Comparison of ENCODE assay signal across 30 cellular contexts in the genomic region with DNA sequence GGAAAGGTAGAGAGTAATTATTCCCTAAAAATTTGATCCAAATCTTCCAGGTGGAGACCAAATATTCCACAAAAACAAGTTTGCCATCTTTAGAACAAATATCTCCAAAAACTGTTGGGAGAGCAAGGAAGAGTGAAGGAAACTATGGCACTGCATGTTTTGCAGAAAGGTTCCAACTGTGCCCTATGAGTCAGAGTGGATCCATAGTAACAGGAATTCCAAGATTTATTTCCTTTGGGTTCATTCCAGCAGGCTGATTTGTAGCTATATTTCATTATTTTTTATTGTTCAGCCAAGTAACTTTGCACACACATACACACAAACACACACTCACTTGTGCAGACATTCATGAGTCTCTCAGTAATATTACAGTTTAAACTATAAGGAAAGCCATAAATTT.
DNase-seq lines count a peak whose midpoint lies in the region; ATAC-seq, FAIRE-seq and TF ChIP-seq lines count a peak whose summit lies in the region.
"Had no signal": no experiment of that assay in that cellular context is flagged by ENCODE, and none has a peak within 500 bp of the region (broad histone marks: within the 10 kb centered on the region; RNA-seq: fewer than 3 reads in every experiment).

No MANE protein-coding gene starts in this region.

- CTCF ChIA-PET in PC-3 (lab: Charles Lee): no interaction called here

- H3K4me3 Mint-ChIP-seq in chondrocyte (ENCODE audit: unreplicated experiment) (no peak overlapping the region), type B pancreatic cell (no peak overlapping the region)
- H3K4me3 Mint-ChIP-seq: activated B cell treated with CpG ODN at 0.5 μM for 24 hours; B cell; CD8-positive, alpha-beta T cell; GM23338; T-cell had no signal

- peaks cover 12% of the 10 kb centered on the region for H3K4me1 Mint-ChIP-seq in chondrocyte (ENCODE audit: low read depth)
- H3K4me1 Mint-ChIP-seq in type B pancreatic cell (ENCODE audit: unreplicated experiment): no peaks in the 10 kb centered on the region
- H3K4me1 Mint-ChIP-seq: activated B cell treated with CpG ODN at 0.5 μM for 24 hours, B cell, GM23338, T-cell had no signal

- no peaks in the 10 kb centered on the region for H3F3A ChIP-seq in PC-3 (ENCODE audit: low read length, unreplicated experiment)

- no peak overlapping the region for H3K9ac ChIP-seq in PC-3 (ENCODE audit: low read length)
- no peak overlapping the region for H3K9ac ChIP-seq in keratinocyte (ENCODE audit: control insufficient read depth, extremely low read depth, insufficient read depth, low read length)

- H3K4me3 ChIP-seq in PC-3 (ENCODE audit: low read length) (no peak overlapping the region), keratinocyte (ENCODE audit: control insufficient read depth in 2 of 3, extremely low read depth in 1 of 3, insufficient read depth in 2 of 3, low read depth in 1 of 3, low read length in 3 of 3) (no peak overlapping the region), gastroesophageal sphincter (no peak overlapping the region)
- H3K4me3 ChIP-seq: A549, GM23338, Peyer's patch, prostate gland, suprapubic skin, uterus had no signal

- H3K36me3 Mint-ChIP-seq in chondrocyte (ENCODE audit: low read depth) (no peaks in the 10 kb centered on the region), type B pancreatic cell (no peaks in the 10 kb centered on the region)
- H3K36me3 Mint-ChIP-seq: CD8-positive, alpha-beta T cell; T-cell had no signal

- no peak for TF ChIP-seq EP300 in gastroesophageal sphincter (IDR thresholded peaks at IDR 0.05)

- H3K36me3 ChIP-seq in PC-3 (ENCODE audit: low read depth, low read length) (no peaks in the 10 kb centered on the region), keratinocyte (ENCODE audit: control insufficient read depth in 2 of 2, extremely low read depth in 1 of 2, insufficient read depth in 2 of 2, low read length in 2 of 2) (no peaks in the 10 kb centered on the region), gastroesophageal sphincter (no peaks in the 10 kb centered on the region)
- H3K36me3 ChIP-seq: neutrophil, Peyer's patch, prostate gland, suprapubic skin, uterus had no signal

- H3K9me3 Mint-ChIP-seq in chondrocyte (ENCODE audit: low read depth) (peaks cover 13% of the 10 kb centered on the region), type B pancreatic cell (no peaks in the 10 kb centered on the region)

- H3K79me2 ChIP-seq in PC-3 (ENCODE audit: low read length): no peaks in the 10 kb centered on the region
- H3K79me2 ChIP-seq in keratinocyte (ENCODE audit: control insufficient read depth, insufficient read depth, low read length): no peaks in the 10 kb centered on the region

- no TSS peak for BruUV-seq in PC-3 (replicated peaks; lab: Mats Ljungman, UMichigan)

- H3K27ac ChIP-seq in PC-3 (ENCODE audit: low read length): no peak overlapping the region
- H3K27ac ChIP-seq in keratinocyte (ENCODE audit: control insufficient read depth, insufficient read depth, low read length): no peak overlapping the region
- no peak overlapping the region for H3K27ac ChIP-seq in gastroesophageal sphincter
- H3K27ac ChIP-seq: A549, neutrophil, Peyer's patch, prostate gland, suprapubic skin, uterus had no signal

- H4K20me1 ChIP-seq in PC-3 (ENCODE audit: low read length) (no peaks in the 10 kb centered on the region), keratinocyte (ENCODE audit: control insufficient read depth, extremely low read depth, insufficient read depth, low read length) (no peaks in the 10 kb centered on the region)

- peak overlapping the region; percentile 76 for H3K27ac Mint-ChIP-seq in chondrocyte (ENCODE audit: unreplicated experiment)
- H3K27ac Mint-ChIP-seq in type B pancreatic cell: no peak overlapping the region
- H3K27ac Mint-ChIP-seq: activated B cell treated with CpG ODN at 0.5 μM for 24 hours; B cell; CD8-positive, alpha-beta T cell; GM23338; T-cell had no signal

- ATAC-seq in PC-3 (peak; percentile 85), gastroesophageal sphincter (no peak)
- ATAC-seq: A549; CD8-positive, alpha-beta T cell; GM23338; T-cell had no signal

- no peaks in the 10 kb centered on the region for H3K27me3 Mint-ChIP-seq in chondrocyte (ENCODE audit: low read depth)
- no peaks in the 10 kb centered on the region for H3K27me3 Mint-ChIP-seq in type B pancreatic cell
- H3K27me3 Mint-ChIP-seq: activated B cell treated with CpG ODN at 0.5 μM for 24 hours, B cell, T-cell had no signal

- intact Hi-C loops in PC-3 (cut with micrococcal nuclease): no loop called here

- dilution Hi-C loops in keratinocyte (cut with MboI; ENCODE audit: extremely low pct_ligation_motif_present, low sequenced_read_pairs): no loop called here

- H2AFZ ChIP-seq in PC-3 (ENCODE audit: low read length): no peak overlapping the region
- H2AFZ ChIP-seq in keratinocyte (ENCODE audit: control insufficient read depth, low read length): no peak overlapping the region
- H2AFZ ChIP-seq: GM23338 had no signal

- TF ChIP-seq POLR2A in H54 (IDR thresholded peaks at IDR 0.05; ENCODE audit: low read depth, low read length) (no peak), gastroesophageal sphincter (IDR thresholded peaks at IDR 0.05) (no peak)

- peaks cover 6% of the 10 kb centered on the region for H3K4me1 ChIP-seq in PC-3 (ENCODE audit: insufficient read depth, low read length)
- peaks cover 4% of the 10 kb centered on the region for H3K4me1 ChIP-seq in keratinocyte (ENCODE audit: control insufficient read depth, extremely low read depth, insufficient read depth, low read length)
- no peaks in the 10 kb centered on the region for H3K4me1 ChIP-seq in gastroesophageal sphincter
- H3K4me1 ChIP-seq: A549, Peyer's patch, prostate gland, suprapubic skin, uterus had no signal

- DNase-seq in H54 (ENCODE audit: insufficient read length, low spot score) (no peak), PC-3 (peak; percentile 78), chondrocyte (ENCODE audit: low spot score) (no peak), keratinocyte (ENCODE audit: low read depth, low spot score) (no peak), middle frontal gyrus (ENCODE audit: extremely low spot score, low spot score) (no peak), type B pancreatic cell (ENCODE audit: extremely low spot score, unreplicated experiment) (no peak)
- DNase-seq in activated CD4-positive, alpha-beta T cell treated with anti-CD3 and anti-CD28 coated beads, Interleukin-2, amount 50 U/mL, for 48 hours: no peak
- DNase-seq: activated B cell treated with CpG ODN at 0.5 μM for 24 hours; activated naive CD4-positive, alpha-beta T cell treated with anti-CD3 and anti-CD28 coated beads, Interleukin-2, amount 50 U/mL, for 16 hours; CD8-positive, alpha-beta T cell; DMS 273 treated with DMSO at 0.1 percent for 48 hours; effector CD4-positive, alpha-beta T cell; EL; erythroblast; mesendoderm; NCI-H1048; NCI-H1694 treated with DMSO at 0.1 percent for 48 hours; Peyer's patch; stimulated activated CD4-positive, alpha-beta T cell treated with anti-CD3 and anti-CD28 coated beads, Interleukin-15, amount 100 ng/mL, for 24 hours; stimulated activated naive CD4-positive, alpha-beta T cell; T-cell; uterus had no signal

- FAIRE-seq in H54 (lab: Jason Lieb, UNC): peak; percentile 60
- FAIRE-seq in keratinocyte (lab: Jason Lieb, UNC): peak; percentile 23
- FAIRE-seq: A549, GM12891 had no signal

- H3K9me2 ChIP-seq in PC-3 (replicated peaks; ENCODE audit: low read length): 0 out of 2 replicates have a peak, but pooled peaks cover 2% of the 10 kb centered on the region

- no peaks in the 10 kb centered on the region for H3K27me3 ChIP-seq in PC-3 (ENCODE audit: low read length)
- no peaks in the 10 kb centered on the region for H3K27me3 ChIP-seq in keratinocyte (ENCODE audit: control insufficient read depth, extremely low read depth, insufficient read depth, low read length)
- H3K27me3 ChIP-seq in gastroesophageal sphincter: no peaks in the 10 kb centered on the region
- H3K27me3 ChIP-seq: neutrophil, Peyer's patch, suprapubic skin, uterus had no signal

- TF ChIP-seq CTCF in PC-3 (conservative IDR thresholded peaks at IDR 0.05; ENCODE audit: low read depth, low read length) (no peak), chondrocyte (IDR thresholded peaks at IDR 0.05) (no peak), keratinocyte (optimal IDR thresholded peaks at IDR 0.05 in 1 of 3, IDR thresholded peaks at IDR 0.05 in 1 of 3, conservative IDR thresholded peaks at IDR 0.05 in 1 of 3; ENCODE audit: extremely low read depth in 1 of 3, insufficient read depth in 2 of 3, low read length in 3 of 3) (no peak), gastroesophageal sphincter (IDR thresholded peaks at IDR 0.05) (no peak), type B pancreatic cell (conservative IDR thresholded peaks at IDR 0.05) (no peak)

- H3K4me2 ChIP-seq in PC-3 (ENCODE audit: low read length) (no peak overlapping the region), keratinocyte (ENCODE audit: control insufficient read depth, extremely low read depth, insufficient read depth, low read depth, low read length) (no peak overlapping the region)
- H3K4me2 ChIP-seq: A549, GM23338 had no signal

- no peaks in the 10 kb centered on the region for H3K9me3 ChIP-seq in PC-3 (ENCODE audit: low read length)
- H3K9me3 ChIP-seq in keratinocyte (ENCODE audit: control insufficient read depth, low read depth, low read length): no peaks in the 10 kb centered on the region
- no peaks in the 10 kb centered on the region for H3K9me3 ChIP-seq in gastroesophageal sphincter
- H3K9me3 ChIP-seq: A549, neutrophil, Peyer's patch, prostate gland, uterus had no signal

- no peaks in the 10 kb centered on the region for H3K9me1 ChIP-seq in keratinocyte (ENCODE audit: control insufficient read depth, extremely low read depth, insufficient read depth, low read length)

- POLR2A ChIA-PET in PC-3 (lab: Charles Lee; ENCODE audit: unreplicated experiment): no interaction called here
